ENCODE assay signal across 11 cellular contexts in genomic region chr2:61356261-61356957, GRCh38.
DNase-seq lines count a peak whose midpoint lies in the region; ATAC-seq and TF ChIP-seq lines count a peak whose summit lies in the region.
"Had no signal": no experiment of that assay in that cellular context is flagged by ENCODE, and none has a peak within 500 bp of the region (broad histone marks: within the 10 kb centered on the region; RNA-seq: fewer than 3 reads in every experiment).

No MANE protein-coding gene starts in this region.

- DNase-seq in cardiac muscle cell (ENCODE audit: low read depth in 1 of 2, low spot score in 1 of 2) (peak in 1 of 2 donors; percentile 50), cardiac septum (ENCODE audit: low spot score) (no peak), SK-N-MC (ENCODE audit: low read depth, low spot score) (no peak), hepatocyte (ENCODE audit: low spot score) (no peak), upper lobe of left lung (peak in 1 of 2 donors; percentile 66), dermis blood vessel endothelial cell (no peak)
- DNase-seq: GOT3; stimulated activated CD4-positive, alpha-beta T cell treated with anti-CD3 and anti-CD28 coated beads, Interleukin-1b, Interleukin-23, amount 100 ng/mL, for 48 hours had no signal

- H3K27ac ChIP-seq in cardiac muscle cell = peak overlapping the region; percentile 20
- H3K27ac ChIP-seq in SK-N-MC = peak overlapping the region; percentile 86
- H3K27ac ChIP-seq in hepatocyte = no peak overlapping the region
- H3K27ac ChIP-seq in upper lobe of left lung = peak overlapping the region; percentile 19 to 75 (median 47)
- H3K27ac ChIP-seq: thoracic aorta had no signal

- TF ChIP-seq CTCF in cardiac muscle cell (IDR thresholded peaks at IDR 0.05; ENCODE audit: low read depth, low read length) = no peak
- TF ChIP-seq CTCF in hepatocyte (IDR thresholded peaks at IDR 0.05; ENCODE audit: poor library complexity) = no peak
- no peak for TF ChIP-seq CTCF in upper lobe of left lung (IDR thresholded peaks at IDR 0.05)

- H3K36me3 ChIP-seq in cardiac muscle cell (no peaks in the 10 kb centered on the region), SK-N-MC (ENCODE audit: insufficient read depth, low read length) (peaks cover 30% of the 10 kb centered on the region), hepatocyte (replicated peaks; ENCODE audit: insufficient read depth, low read depth) (peaks cover 6% of the 10 kb centered on the region), upper lobe of left lung (peaks cover 0 to 15% (median 0%) of the 10 kb centered on the region in 4 donors)

- intact Hi-C loops in cardiac septum (cut with DNase I) = no loop called here

- TF ChIP-seq POLR2A in upper lobe of left lung (IDR thresholded peaks at IDR 0.05) = no peak

- H3K4me2 ChIP-seq in hepatocyte = peak overlapping the region; percentile 2

- no peaks in the 10 kb centered on the region for H4K20me1 ChIP-seq in hepatocyte (ENCODE audit: insufficient read depth, poor library complexity, severe bottlenecking)

- H3K4me3 ChIP-seq in cardiac muscle cell (no peak overlapping the region), SK-N-MC (peak overlapping the region; percentile 61), hepatocyte (no peak overlapping the region), upper lobe of left lung (no peak overlapping the region)
- H3K4me3 ChIP-seq: thoracic aorta had no signal

- 78% methylated on average over 4 of the region's 4 CpGs for WGBS in hepatocyte (ENCODE audit: low lambda C conversion rate, missing lambda C conversion rate)
- WGBS in upper lobe of left lung, 2 donors = 44 to 47% methylated on average over 4 of the region's 4 CpGs

- no peaks in the 10 kb centered on the region for H3K9me2 ChIP-seq in hepatocyte (replicated peaks; ENCODE audit: insufficient read depth)

- H3K4me1 ChIP-seq in cardiac muscle cell (ENCODE audit: low read depth) (peaks cover 10% of the 10 kb centered on the region), hepatocyte (ENCODE audit: insufficient read depth) (peaks cover 3% of the 10 kb centered on the region), upper lobe of left lung (peaks cover 10 to 22% (median 19%) of the 10 kb centered on the region in 4 donors)

- H3K27me3 ChIP-seq in cardiac muscle cell (no peaks in the 10 kb centered on the region), hepatocyte (no peaks in the 10 kb centered on the region), upper lobe of left lung (no peaks in the 10 kb centered on the region)

- no peak overlapping the region for H2AFZ ChIP-seq in hepatocyte

- peaks cover 82% of the 10 kb centered on the region for H3K79me2 ChIP-seq in hepatocyte

- peak in 2 of 4 donors; percentile 37 to 80 for TF ChIP-seq EP300 in upper lobe of left lung (IDR thresholded peaks at IDR 0.05)

- ATAC-seq in upper lobe of left lung (ENCODE audit: low FRiP score in 2 of 2) (peak; percentile 63 to 92), GM21619 (IDR thresholded peaks at IDR 0.05; ENCODE audit: unreplicated experiment) (no peak), GM21717 (IDR thresholded peaks at IDR 0.05; ENCODE audit: unreplicated experiment) (no peak)

- H3K9me3 ChIP-seq in cardiac muscle cell (ENCODE audit: low read depth) (no peaks in the 10 kb centered on the region), SK-N-MC (ENCODE audit: low read depth, low read length) (peaks cover 8% of the 10 kb centered on the region; the same call in 1 of the 2 replicates), hepatocyte (ENCODE audit: low read depth) (peaks cover 7% of the 10 kb centered on the region), upper lobe of left lung (peaks cover 0 to 8% (median 2%) of the 10 kb centered on the region in 4 donors)

- peak overlapping the region; percentile 43 for H3K9ac ChIP-seq in SK-N-MC (ENCODE audit: insufficient read length)

Comparison
In these comparisons a context has a peak if more than half of its experiments do, and no peak if none do; other contexts are left out.
1. ATAC-seq: peak in upper lobe of left lung (2 of 2); none in GM21619 (single experiment) and GM21717 (single experiment).